ENCODE assay signal across 1 cellular context in genomic region chr12:6346942-6347341, GRCh38.
TF ChIP-seq lines count a peak whose summit lies in the region.

No MANE protein-coding gene starts in this region.

TF ChIP-seq in HCT116, 20 proteins besides CTCF, POLR2A, EP300 and RAD21 (continued from another document):
- TF ChIP-seq SP1 (IDR thresholded peaks at IDR 0.05; ENCODE audit: low read depth) = no peak
TF ChIP-seq in HCT116: peak in this region for 0.
